In the genomic region with DNA sequence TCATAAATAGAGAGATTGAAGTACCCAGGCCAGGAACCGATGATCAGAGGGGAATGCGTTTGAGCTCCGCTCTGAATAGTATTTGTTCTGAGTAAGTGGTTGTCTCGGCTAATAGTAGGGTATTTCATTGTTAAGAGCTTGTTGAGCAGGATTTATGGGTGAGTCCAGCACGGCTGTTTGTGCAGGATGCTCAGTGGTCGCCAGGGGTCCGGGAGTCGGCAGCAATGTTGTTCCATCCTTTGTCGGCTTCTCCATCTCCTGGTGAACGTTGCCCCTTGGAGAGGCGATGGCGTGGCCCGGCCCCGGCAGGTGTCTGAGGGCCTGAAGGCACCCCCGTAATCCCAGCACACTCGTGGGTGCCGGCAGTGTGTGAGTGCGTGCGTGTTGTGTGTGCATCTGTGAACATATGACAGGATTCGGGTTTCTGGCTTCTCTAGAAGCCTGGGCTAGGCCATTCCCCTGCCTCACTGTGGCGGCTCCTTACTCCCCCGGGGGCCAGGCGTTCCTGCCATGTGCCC, we compare ENCODE assay signal across 22 cellular contexts.
A peak's percentile ranks its signal among the peaks of the same experiment; 100 is the strongest.
DNase-seq lines count a peak whose midpoint lies in the region; ATAC-seq and TF ChIP-seq lines count a peak whose summit lies in the region.
"Had no signal": no experiment of that assay in that cellular context is flagged by ENCODE, and none has a peak within 500 bp of the region (broad histone marks: within the 10 kb centered on the region; RNA-seq: fewer than 3 reads in every experiment).

No MANE protein-coding gene starts in this region.

- peaks cover 2% of the 10 kb centered on the region for H4K20me1 ChIP-seq in osteoblast (ENCODE audit: insufficient read depth, low read length)

- H3K4me2 ChIP-seq in osteoblast (ENCODE audit: insufficient read depth, low read length), result no peak overlapping the region
- H3K4me2 ChIP-seq: GM23338, KMS-11 had no signal

- H3K36me3 ChIP-seq in brain microvascular endothelial cell (replicated peaks) (no peaks in the 10 kb centered on the region), osteoblast (ENCODE audit: insufficient read depth, low read length) (no peaks in the 10 kb centered on the region)
- H3K36me3 ChIP-seq: HAP-1 had no signal

- ATAC-seq in GM21423 (IDR thresholded peaks at IDR 0.05; ENCODE audit: unreplicated experiment), result no peak
- ATAC-seq: GM23338, Panc1, SK-N-SH treated with all-trans-retinoic acid at 6 μM for 48 hours, T-cell had no signal

- DNase-seq in NCI-H2171 treated with DMSO at 0.1 percent for 48 hours (lab: John Stamatoyannopoulos, UW), result peak; percentile 4
- DNase-seq in NCI-H2171 (lab: John Stamatoyannopoulos, UW), result no peak
- peak; percentile 81 for DNase-seq in NCI-H2227 (lab: John Stamatoyannopoulos, UW; ENCODE audit: unreplicated experiment)
- no peak for DNase-seq in brain microvascular endothelial cell
- DNase-seq in osteoblast (ENCODE audit: insufficient read length, low spot score, missing footprints), result peak; percentile 71
- no peak for DNase-seq in GF-D8 (lab: John Stamatoyannopoulos, UW)
- DNase-seq in iPS-NIHi11 (ENCODE audit: low spot score), result no peak
- DNase-seq: 8988T; CD8-positive, alpha-beta memory T cell; EL; NCI-H1092 treated with DMSO at 0.1 percent for 48 hours; NCI-H2029 treated with DMSO at 0.1 percent for 48 hours; NCI-H774; NK-92 treated with Interleukin-12 subunit alpha and Interleukin-12 subunit beta, amount 100 ng/mL, for 24 hours; T-cell had no signal

- no peaks in the 10 kb centered on the region for H3K9me3 ChIP-seq in osteoblast (ENCODE audit: low read depth, low read length)
- H3K9me3 ChIP-seq: HAP-1 had no signal

- H3K4me3 ChIP-seq in brain microvascular endothelial cell (ENCODE audit: low read depth, low read length), result no peak overlapping the region
- H3K4me3 ChIP-seq in osteoblast (ENCODE audit: insufficient read depth, low read length), result no peak overlapping the region
- H3K4me3 ChIP-seq: GM23338, HAP-1 had no signal

- in situ Hi-C loops in brain microvascular endothelial cell (cut with HindIII; ENCODE audit: low pct_ligation_motif_present, low sequenced_read_pairs), result no loop called here

- no peaks in the 10 kb centered on the region for H3K4me1 ChIP-seq in osteoblast (ENCODE audit: insufficient read depth, low read length)
- H3K4me1 ChIP-seq: HAP-1 had no signal

- no peak overlapping the region for H3K27ac ChIP-seq in brain microvascular endothelial cell
- H3K27ac ChIP-seq in osteoblast (ENCODE audit: low read depth, low read length), result no peak overlapping the region
- H3K27ac ChIP-seq: C4-2B, KMS-11 had no signal

- no peak overlapping the region for H2AFZ ChIP-seq in osteoblast (ENCODE audit: low read length)
- H2AFZ ChIP-seq: GM23338 had no signal

- H3K27me3 ChIP-seq in brain microvascular endothelial cell (replicated peaks) (no peaks in the 10 kb centered on the region), osteoblast (ENCODE audit: insufficient read depth, low read length) (no peaks in the 10 kb centered on the region)

- peak; percentile 10 for TF ChIP-seq CTCF in brain microvascular endothelial cell (IDR thresholded peaks at IDR 0.05; ENCODE audit: low read depth, low read length, missing control alignments)
- no peak for TF ChIP-seq CTCF in osteoblast (IDR thresholded peaks at IDR 0.05; ENCODE audit: extremely low read depth, low read depth, low read length)

- no peaks in the 10 kb centered on the region for H3K79me2 ChIP-seq in osteoblast (ENCODE audit: insufficient read depth, low read length)

Comparison
In these comparisons a context has a peak if more than half of its experiments do, and no peak if none do; other contexts are left out.
1. DNase-seq: peak in NCI-H2171 treated with DMSO at 0.1 percent for 48 hours (single experiment), NCI-H2227 (single experiment) and osteoblast (single experiment); none in NCI-H2171 (single experiment), brain microvascular endothelial cell (single experiment), GF-D8 (single experiment) and iPS-NIHi11 (single experiment).